In genomic region chr3:160331127-160331937, GRCh38 we compare ENCODE assay signal across 13 cellular contexts.
DNase-seq lines count a peak whose midpoint lies in the region; ATAC-seq, FAIRE-seq and TF ChIP-seq lines count a peak whose summit lies in the region.
"Had no signal": no experiment of that assay in that cellular context is flagged by ENCODE, and none has a peak within 500 bp of the region (broad histone marks: within the 10 kb centered on the region; RNA-seq: fewer than 3 reads in every experiment).

No MANE protein-coding gene starts in this region.

- H3K4me2 ChIP-seq in IMR-90 (ENCODE audit: low read depth, low read length) (no peak overlapping the region), GM12878 (ENCODE audit: control insufficient read depth, insufficient read depth) (no peak overlapping the region), HepG2 (ENCODE audit: low read depth, low read length) (peak overlapping the region; percentile 37)

- TF ChIP-seq EP300 in GM12878 (IDR thresholded peaks at IDR 0.05; ENCODE audit: borderline replicate concordance in 1 of 2, control insufficient read depth in 1 of 2, low read depth in 2 of 2, low read length in 2 of 2) (no peak), HepG2 (IDR thresholded peaks at IDR 0.05; ENCODE audit: low read depth in 2 of 2, low read length in 2 of 2) (peak in 1 of 2 experiments; percentile 73; a peak in 2 of 4 replicates), HepG2 (CRISPR knock-in tag; IDR thresholded peaks at IDR 0.05; ENCODE audit: borderline replicate concordance) (peak; percentile 78)

- no peak overlapping the region for H3K9ac ChIP-seq in IMR-90 (ENCODE audit: low read depth, low read length)
- H3K9ac ChIP-seq in GM12878 (ENCODE audit: control insufficient read depth, insufficient read depth, low read length), result no peak overlapping the region
- H3K9ac ChIP-seq in HepG2 (ENCODE audit: insufficient read depth, low read depth, low read length), result no peak overlapping the region

- H3K27me3 ChIP-seq in IMR-90 (ENCODE audit: control insufficient read depth, insufficient read depth, low read length) (no peaks in the 10 kb centered on the region), GM12878 (replicated peaks in 1 of 2; ENCODE audit: control insufficient read depth in 2 of 2, insufficient read depth in 2 of 2, low read length in 1 of 2) (no peaks in the 10 kb centered on the region), HepG2 (ENCODE audit: control insufficient read depth in 1 of 2, insufficient read depth in 2 of 2, low read length in 2 of 2) (no peaks in the 10 kb centered on the region)

- no peak for TF ChIP-seq CTCF in IMR-90 (conservative IDR thresholded peaks at IDR 0.05; ENCODE audit: low read depth, low read length)
- TF ChIP-seq CTCF in GM12878 (IDR thresholded peaks at IDR 0.05 in 2 of 3, conservative IDR thresholded peaks at IDR 0.05 in 1 of 3; ENCODE audit: control insufficient read depth in 2 of 3, extremely low read depth in 1 of 3, insufficient read depth in 1 of 3, low read depth in 3 of 3, low read length in 3 of 3), result no peak
- no peak for TF ChIP-seq CTCF in HepG2 (CRISPR knock-in tag; IDR thresholded peaks at IDR 0.05)

- SMC1A ChIA-PET in GM12878 (lab: Charles Lee; ENCODE audit: uncharacterized antibody, unreplicated experiment), result no interaction called here

- H2AFZ ChIP-seq in IMR-90 (replicated peaks; ENCODE audit: low read length, poor library complexity), result no peak overlapping the region
- no peak overlapping the region for H2AFZ ChIP-seq in GM12878 (ENCODE audit: control insufficient read depth, low read depth, low read length)
- no peak overlapping the region for H2AFZ ChIP-seq in HepG2 (ENCODE audit: low read length)

- no CpG with 5 or more reads among the region's 3 CpGs for WGBS in IMR-90 (ENCODE audit: extremely low coverage in 2 of 2, insufficient read length in 1 of 2), 2 experiments
- 97% methylated on average over 3 of the region's 3 CpGs for WGBS in GM12878 (ENCODE audit: insufficient coverage, insufficient replicate concordance, low lambda C conversion rate, missing lambda C conversion rate)
- 33% methylated on average over 3 of the region's 3 CpGs for WGBS in HepG2 (ENCODE audit: low lambda C conversion rate)

- H3K9me1 ChIP-seq in IMR-90 (ENCODE audit: insufficient read depth, low read length), result no peaks in the 10 kb centered on the region; the same call in 1 of the 2 replicates

- POLR2A ChIA-PET in IMR-90 (lab: Charles Lee; ENCODE audit: unreplicated experiment) (no interaction called here), GM12878 (lab: Charles Lee) (no interaction called here), HepG2 (lab: Yijun Ruan, JAX) (interaction anchor here (1.0 to 1.6 kb wide), 3 partner anchors 16 to 222 kb away, joined by 4 read pairs; no protein-coding TSS in a partner anchor)

- H3K36me3 ChIP-seq in IMR-90 (ENCODE audit: control insufficient read depth, insufficient read depth, low read length) (no peaks in the 10 kb centered on the region), GM12878 (ENCODE audit: control insufficient read depth in 2 of 2, insufficient read depth in 2 of 2, low read length in 1 of 2) (no peaks in the 10 kb centered on the region), HepG2 (replicated peaks in 1 of 2; ENCODE audit: control insufficient read depth in 1 of 2, insufficient read depth in 2 of 2, low read length in 2 of 2) (no peaks in the 10 kb centered on the region)

- H2BK120ac ChIP-seq in IMR-90 (ENCODE audit: low read depth, low read length), result peak overlapping the region; percentile 91

- H3K9me3 ChIP-seq in IMR-90 (ENCODE audit: control insufficient read depth, insufficient read depth, low read length) (no peaks in the 10 kb centered on the region), GM12878 (replicated peaks; ENCODE audit: control insufficient read depth, insufficient read depth, low read length) (no peaks in the 10 kb centered on the region), HepG2 (ENCODE audit: low read length) (no peaks in the 10 kb centered on the region)
- H3K9me3 ChIP-seq: psoas muscle had no signal

- peak overlapping the region; percentile 86 for H2BK20ac ChIP-seq in IMR-90 (ENCODE audit: low read depth, low read length)

- peak overlapping the region; percentile 83 for H4K91ac ChIP-seq in IMR-90 (ENCODE audit: insufficient read depth, low read depth, low read length)

- TF ChIP-seq RAD21 in IMR-90 (IDR thresholded peaks at IDR 0.05; ENCODE audit: low read length) (no peak), GM12878 (IDR thresholded peaks at IDR 0.05; ENCODE audit: insufficient read depth, low read depth, low read length) (no peak), HepG2 (CRISPR knock-in tag; IDR thresholded peaks at IDR 0.05) (no peak)

- H3K79me1 ChIP-seq in IMR-90 (ENCODE audit: low read depth in 1 of 2, low read length in 2 of 2), result no peaks in the 10 kb centered on the region

- H3K4ac ChIP-seq in IMR-90 (ENCODE audit: low read depth, low read length), result peak overlapping the region; percentile 82

- CTCF ChIA-PET in IMR-90 (lab: Yijun Ruan, JAX), result interaction anchor here (0.7 kb wide), 1 partner anchor 168 kb away, joined by 3 read pairs; no protein-coding TSS in a partner anchor
- CTCF ChIA-PET in GM12878 (lab: Yijun Ruan, JAX), result interaction anchor here (1.8 kb wide), 1 partner anchor 9 kb away, joined by 6 read pairs; no protein-coding TSS in a partner anchor
- CTCF ChIA-PET in HepG2 (lab: Yijun Ruan, JAX; ENCODE audit: low intra/inter-chr PET ratio, low total read pairs), result no interaction called here

- H4K20me1 ChIP-seq in IMR-90 (ENCODE audit: insufficient read depth, low read length), result no peaks in the 10 kb centered on the region
- H4K20me1 ChIP-seq in GM12878 (ENCODE audit: control insufficient read depth, insufficient read depth), result no peaks in the 10 kb centered on the region
- no peaks in the 10 kb centered on the region for H4K20me1 ChIP-seq in HepG2 (ENCODE audit: insufficient read depth, low read length)

- H3K79me2 ChIP-seq in GM12878 (ENCODE audit: control insufficient read depth, insufficient read depth, low read length) (no peaks in the 10 kb centered on the region), HepG2 (ENCODE audit: insufficient read depth, low read length) (no peaks in the 10 kb centered on the region)

- ATAC-seq in IMR-90 (ENCODE audit: low read depth) (peak; percentile 93), GM12878 (peak; percentile 47; the same call in 2 of the 3 replicates), HepG2 (peak; percentile 99), GM18517 (IDR thresholded peaks at IDR 0.05; ENCODE audit: unreplicated experiment) (no peak), HG02970 (IDR thresholded peaks at IDR 0.05; ENCODE audit: low FRiP score, unreplicated experiment) (no peak)
- ATAC-seq: psoas muscle, T-helper 17 cell had no signal

- intact Hi-C loops in IMR-90 (cut with micrococcal nuclease) (no loop called here), GM12878 (cut with micrococcal nuclease; ENCODE audit: unreplicated experiment) (no loop called here), HepG2 (cut with micrococcal nuclease; ENCODE audit: unreplicated experiment) (loop anchor here (2.0 to 5.0 kb wide), 3 partner anchors 41 to 104 kb away; partner anchors contain the start of genes C3orf80, IFT80 and SMC4)

- H3K4me3 ChIP-seq in IMR-90 (ENCODE audit: insufficient read depth, low read depth, low read length) (no peak overlapping the region), GM12878 (no peak overlapping the region), HepG2 (replicated peaks in 1 of 3; ENCODE audit: insufficient read depth in 1 of 3, low read depth in 2 of 3, low read length in 3 of 3) (peak overlapping the region in 1 of 3 experiments; percentile 9; a peak in 1 of 6 replicates)
- H3K4me3 ChIP-seq: psoas muscle had no signal

- H3K4me1 ChIP-seq in IMR-90 (ENCODE audit: control insufficient read depth, insufficient read depth, low read length), result no peaks in the 10 kb centered on the region
- H3K4me1 ChIP-seq in GM12878 (ENCODE audit: control insufficient read depth, insufficient read depth, low read length), result no peaks in the 10 kb centered on the region
- H3K4me1 ChIP-seq in HepG2 (ENCODE audit: insufficient read depth, low read length), result peaks cover 29% of the 10 kb centered on the region
- H3K4me1 ChIP-seq: psoas muscle had no signal

- no peak overlapping the region for H4K5ac ChIP-seq in IMR-90 (ENCODE audit: low read depth, low read length)

- FAIRE-seq in GM12878 (lab: Jason Lieb, UNC) (no peak), HepG2 (lab: Jason Lieb, UNC) (peak; percentile 70)
- FAIRE-seq: colon had no signal

- RAD21 ChIA-PET in GM12878 (lab: Charles Lee; ENCODE audit: unreplicated experiment), result no interaction called here

- no peak overlapping the region; the same call in 2 of the 3 replicates for H2BK15ac ChIP-seq in IMR-90 (ENCODE audit: low read depth, low read length)

- no peak overlapping the region for H3K56ac ChIP-seq in IMR-90 (ENCODE audit: extremely low read depth, insufficient read depth, low read length)

- no peak overlapping the region for H2BK5ac ChIP-seq in IMR-90 (ENCODE audit: low read depth, low read length, poor library complexity, severe bottlenecking)

- peak overlapping the region; percentile 70; the same call in 1 of the 2 replicates for H2AK5ac ChIP-seq in IMR-90 (ENCODE audit: low read depth, low read length)

- H3K23ac ChIP-seq in IMR-90 (ENCODE audit: low read depth, low read length), result 0 out of 2 replicates have a peak overlapping the region, but pooled peaks have one; percentile 35

- H4K8ac ChIP-seq in IMR-90 (ENCODE audit: low read depth in 2 of 2, low read length in 2 of 2), result peak overlapping the region; percentile 19 to 77; a peak in 2 of 4 replicates

- H3K27ac ChIP-seq in IMR-90 (ENCODE audit: insufficient read depth, low read length) (no peak overlapping the region), GM12878 (ENCODE audit: control insufficient read depth, insufficient read depth) (no peak overlapping the region), HepG2 (ENCODE audit: extremely low read length, insufficient read depth, low read length) (peak overlapping the region; percentile 36), caudate nucleus (ENCODE audit: low read depth, low read length) (no peak overlapping the region)
- H3K27ac ChIP-seq: HL-60, psoas muscle had no signal

- TF ChIP-seq POLR2A in IMR-90 (IDR thresholded peaks at IDR 0.05; ENCODE audit: low read depth, low read length), result 0 out of 2 replicates have a peak, but pooled peaks have one; percentile 31
- TF ChIP-seq POLR2A in GM12878 (IDR thresholded peaks at IDR 0.05; ENCODE audit: low read depth, low read length), result no peak
- TF ChIP-seq POLR2A in HepG2 (IDR thresholded peaks at IDR 0.05; ENCODE audit: insufficient read depth in 1 of 2, low read depth in 2 of 2, low read length in 2 of 2), result no peak

- DNase-seq in AG20443 (ENCODE audit: low spot score) (peak; percentile 47), IMR-90 (peak; percentile 93), GM12878 (ENCODE audit: low read depth, low spot score) (no peak), HepG2 (ENCODE audit: low spot score) (peak; percentile 86), DMS 273 treated with DMSO at 0.1 percent for 48 hours (lab: John Stamatoyannopoulos, UW) (no peak), caudate nucleus (lab: John Stamatoyannopoulos, UW) (no peak)
- DNase-seq: NCI-H446 treated with DMSO at 0.1 percent for 48 hours, psoas muscle, T-helper 17 cell had no signal

- in situ Hi-C loops in IMR-90 (cut with MboI; ENCODE audit: low sequenced_read_pairs) (no loop called here), GM12878 (cut with MboI) (no loop called here), HepG2 (cut with HindIII; ENCODE audit: extremely low pct_ligation_motif_present, low pct_unique_long_range_greater_than_20kb) (no loop called here)

- peak overlapping the region; percentile 71 for H3K14ac ChIP-seq in IMR-90 (replicated peaks; ENCODE audit: low read depth, low read length)

- dilution Hi-C loops in IMR-90 (cut with HindIII; ENCODE audit: low sequenced_read_pairs, unreplicated experiment), result no loop called here

- H2AK9ac ChIP-seq in IMR-90 (replicated peaks; ENCODE audit: low read depth, low read length, poor library complexity), result no peak overlapping the region

- BruUV-seq in IMR-90 (replicated peaks; lab: Mats Ljungman, UMichigan) (no TSS peak), GM12878 (replicated peaks; lab: Mats Ljungman, UMichigan) (no TSS peak), HepG2 (replicated peaks; lab: Mats Ljungman, UMichigan) (no TSS peak)

- H3K18ac ChIP-seq in IMR-90 (ENCODE audit: low read depth, low read length), result no peak overlapping the region

Comparison
In these comparisons a context has a peak if more than half of its experiments do, and no peak if none do; other contexts are left out.
1. DNase-seq: peak in AG20443 (single experiment), IMR-90 (single experiment) and HepG2 (single experiment); none in GM12878 (single experiment), DMS 273 treated with DMSO at 0.1 percent for 48 hours (single experiment) and caudate nucleus (0 of 61).
2. ATAC-seq: peak in IMR-90 (single experiment), GM12878 (single experiment) and HepG2 (single experiment); none in GM18517 (single experiment) and HG02970 (single experiment).